36 cellular contexts compared by ENCODE assay signal in the genomic region with DNA sequence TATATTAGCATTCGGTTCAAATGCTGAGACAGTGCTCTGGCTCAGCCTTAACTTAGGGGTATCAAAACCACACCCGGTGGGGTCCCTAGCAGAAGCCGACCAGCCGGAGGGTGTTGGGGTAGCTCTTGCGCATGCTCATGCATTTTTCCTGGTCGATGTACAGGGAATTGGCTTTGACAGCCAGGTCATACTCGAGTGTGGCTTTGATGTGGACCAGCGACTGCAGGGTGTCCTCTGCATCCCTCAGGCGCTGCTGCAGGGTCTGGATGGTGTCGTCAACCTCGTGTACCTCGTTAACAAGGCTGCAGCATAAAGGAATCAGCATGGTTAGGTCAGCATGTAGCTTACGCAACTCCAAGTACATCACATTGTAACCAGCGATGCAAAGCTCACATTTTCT. TPM values are rescaled to one million over a fixed set of nuclear protein-coding genes. Genes with fewer than 3 reads are reported as not detected.
"Had no signal": no experiment of that assay in that cellular context is flagged by ENCODE, and none has a peak within 500 bp of the region (broad histone marks: within the 10 kb centered on the region; RNA-seq: fewer than 3 reads in every experiment).

No MANE protein-coding gene starts in this region.

- H3K27ac ChIP-seq: brain microvascular endothelial cell, PC-9, RWPE1, VCaP had no signal

- ATAC-seq: activated T-cell treated with anti-CD3 and anti-CD28 coated beads, Interleukin-2, amount 50 U/mL, for 72 hours; activated T-helper 17 cell treated with anti-CD3 and anti-CD28 coated beads, Interleukin-2, amount 50 U/mL, for 72 hours; Right ventricle myocardium inferior had no signal

- H3K27me3 ChIP-seq: brain microvascular endothelial cell had no signal

- H3K4me2 ChIP-seq: PC-9 had no signal

- DNase-seq: activated B cell treated with CpG ODN at 0.5 μM for 24 hours; activated CD4-positive, alpha-beta memory T cell treated with anti-CD3 and anti-CD28 coated beads, Interleukin-2, amount 10 ng/mL, durations not matched to agents 7 days and 5 days; activated CD4-positive, alpha-beta T cell treated with anti-CD3 and anti-CD28 coated beads for 4 hours; activated CD4-positive, CD25-positive, alpha-beta regulatory T cell treated with anti-CD3 and anti-CD28 coated beads, Interleukin-2, amount 50 U/mL, for 72 hours; activated effector memory CD4-positive, alpha-beta T cell treated with anti-CD3 and anti-CD28 coated beads, Interleukin-2, amount 50 U/mL, for 16 hours; activated naive CD4-positive, alpha-beta T cell; activated naive CD4-positive, alpha-beta T cell treated with anti-CD3 and anti-CD28 coated beads, Interleukin-2, amount 50 U/mL, for 16 hours; activated naive CD8-positive, alpha-beta T cell treated with anti-CD3 and anti-CD28 coated beads for 36 hours; activated T-cell treated with anti-CD3 and anti-CD28 coated beads, Interleukin-2, amount 50 U/mL, for 1 hour; activated T-cell treated with anti-CD3 and anti-CD28 coated beads, Interleukin-2, amount 50 U/mL, for 72 hours; amniotic stem cell; aorta; brain microvascular endothelial cell; central memory CD4-positive, alpha-beta T cell; NCI-H1105; NCI-H1417 treated with DMSO at 0.1 percent for 48 hours; NCI-H187 treated with DMSO at 0.1 percent for 48 hours; NCI-H2081; NCI-H2171 treated with DMSO at 0.1 percent for 48 hours; NCI-H2227 treated with DMSO at 0.1 percent for 48 hours; NCI-H446 treated with DMSO at 0.1 percent for 48 hours; NCI-H524 treated with DMSO at 0.1 percent for 48 hours; NK-92 treated with Interleukin-12 subunit alpha and Interleukin-12 subunit beta, amount 100 ng/mL, for 24 hours; PC-9; SIG-M5; SW 1271; T-helper 1 cell; T-helper 2 cell; T-helper 9 cell had no signal

- H3K36me3 ChIP-seq: brain microvascular endothelial cell had no signal

- H3K4me3 ChIP-seq: PC-9 had no signal

- H2AFZ ChIP-seq: PC-9 had no signal

RNA-seq across cellular contexts. Expression of a gene that starts 37.5 kb away (rescaled TPM):
- total RNA-seq: activated B cell treated with CpG ODN at 0.5 μM for 24 hours; activated CD8-positive, alpha-beta memory T cell treated with anti-CD3 and anti-CD28 coated beads for 36 hours; activated naive CD8-positive, alpha-beta T cell treated with anti-CD3 and anti-CD28 coated beads for 36 hours; M059J; PC-9; SK-MEL-5 had no signal

RNA-seq across cellular contexts. Expression of a gene that starts 38.7 kb away (rescaled TPM):
- total RNA-seq: activated B cell treated with CpG ODN at 0.5 μM for 24 hours; activated CD4-positive, alpha-beta memory T cell treated with anti-CD3 and anti-CD28 coated beads, Interleukin-2, amount 10 ng/mL, durations not matched to agents 7 days and 5 days; activated T-cell treated with anti-CD3 and anti-CD28 coated beads, Interleukin-2, amount 50 U/mL, for 72 hours; activated T-helper 17 cell treated with anti-CD3 and anti-CD28 coated beads, Interleukin-2, amount 50 U/mL, for 72 hours had no signal
